In the genomic region with DNA sequence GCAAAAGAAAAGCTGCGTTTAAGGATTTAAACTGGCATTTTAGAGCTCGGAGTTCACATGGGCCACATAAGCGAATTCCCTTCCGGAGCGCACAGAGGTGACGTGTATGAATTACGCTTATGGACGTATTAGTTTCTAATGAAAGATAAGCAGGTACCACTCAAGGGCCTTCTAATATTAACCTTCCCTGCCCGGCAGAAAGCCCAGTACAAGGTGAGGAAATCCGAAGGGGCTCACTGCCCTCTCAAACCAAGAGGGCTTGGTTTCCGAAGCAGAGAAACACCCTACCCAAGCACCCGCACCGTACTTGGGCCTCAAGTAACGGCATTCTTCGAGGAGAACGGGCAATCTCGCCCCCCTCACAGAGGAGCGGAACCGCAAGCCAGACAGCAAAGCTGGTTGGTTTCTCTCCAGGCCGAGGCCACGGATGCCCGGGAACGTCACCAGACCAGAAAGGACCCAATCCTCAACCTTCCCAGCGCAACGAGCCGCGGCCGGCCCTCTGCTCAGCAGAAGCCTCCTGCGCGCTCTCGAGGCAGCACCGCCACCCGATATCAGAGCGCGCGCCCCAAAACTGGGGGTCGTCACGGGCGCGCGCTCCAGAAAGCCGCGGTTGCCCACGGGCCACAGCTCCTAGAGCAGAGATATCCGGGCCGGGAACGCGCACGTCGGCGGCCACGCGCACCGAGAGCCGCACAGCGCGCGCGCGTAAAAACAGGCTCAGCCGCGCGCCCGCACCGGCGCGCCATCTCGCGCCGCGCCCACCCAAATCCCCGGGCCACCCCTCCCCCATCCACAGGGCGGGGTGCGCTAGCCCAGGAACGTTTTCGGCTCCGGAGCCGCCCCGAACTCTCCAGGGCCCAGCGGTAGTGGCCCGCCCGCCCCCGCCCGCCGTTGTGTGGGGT, we compare ENCODE assay signal across 8 cellular contexts.
DNase-seq lines count a peak whose midpoint lies in the region; ATAC-seq, FAIRE-seq and TF ChIP-seq lines count a peak whose summit lies in the region.

No MANE protein-coding gene starts in this region.

- H3K27me3 ChIP-seq in BLaER1 treated with 17β-estradiol and CSF1 and Interleukin-3, amounts not matched to agents 10 nM and 100 nM: no peaks in the 10 kb centered on the region
- H3K27me3 ChIP-seq in mucosa of stomach (ENCODE audit: control insufficient read depth, insufficient read depth, low read length): no peaks in the 10 kb centered on the region

- no peak for TF ChIP-seq POLR2A in erythroblast (IDR thresholded peaks at IDR 0.05; ENCODE audit: low read length)

- peak overlapping the region; percentile 77 to 92 (median 85) for H3K4me3 ChIP-seq in BLaER1 treated with 17β-estradiol and CSF1 and Interleukin-3, amounts not matched to agents 10 nM and 100 nM
- H3K4me3 ChIP-seq in mucosa of stomach (ENCODE audit: low read length): peak overlapping the region; percentile 77

- DNase-seq in GM19239 (ENCODE audit: insufficient read length, low spot score) (peak; percentile 44), NOMO-1 (lab: John Stamatoyannopoulos, UW; ENCODE audit: unreplicated experiment in 2 of 2) (peak; percentile 48 to 58), activated T-cell treated with anti-CD3 and anti-CD28 coated beads for 4 hours (peak; percentile 69), erythroblast (lab: John Stamatoyannopoulos, UW) (peak; percentile 93 to 94)
- peak; percentile 51 to 63 for DNase-seq in stimulated activated CD8-positive, alpha-beta memory T cell treated with anti-CD3 and anti-CD28 coated beads, Interleukin-4, amount 100 ng/mL, for 4 hours (ENCODE audit: low read depth in 2 of 2, low spot score in 1 of 2)

- peak; percentile 32 for ATAC-seq in HG03457 (IDR thresholded peaks at IDR 0.05; ENCODE audit: unreplicated experiment)

- H3K9me3 ChIP-seq in BLaER1 treated with 17β-estradiol and CSF1 and Interleukin-3, amounts not matched to agents 10 nM and 100 nM (replicated peaks in 1 of 11): no peaks in the 10 kb centered on the region
- H3K9me3 ChIP-seq in mucosa of stomach (ENCODE audit: control insufficient read depth, low read length): no peaks in the 10 kb centered on the region

- H3K4me2 ChIP-seq in BLaER1 treated with 17β-estradiol and CSF1 and Interleukin-3, amounts not matched to agents 10 nM and 100 nM: peak overlapping the region; percentile 77 to 92 (median 88)

- H4K20me1 ChIP-seq in BLaER1 treated with 17β-estradiol and CSF1 and Interleukin-3, amounts not matched to agents 10 nM and 100 nM: peaks cover 39 to 55% (median 52%) of the 10 kb centered on the region in 11 experiments; a peak in 20 of 22 replicates

- FAIRE-seq in GM19239 (lab: Jason Lieb, UNC): peak; percentile 92

- H3K36me3 ChIP-seq in BLaER1 treated with 17β-estradiol and CSF1 and Interleukin-3, amounts not matched to agents 10 nM and 100 nM: peaks cover 36 to 68% (median 62%) of the 10 kb centered on the region in 11 experiments
- H3K36me3 ChIP-seq in mucosa of stomach (ENCODE audit: control insufficient read depth, insufficient read depth, low read length): peaks cover 3% of the 10 kb centered on the region

- H3K27ac ChIP-seq in BLaER1 treated with 17β-estradiol and CSF1 and Interleukin-3, amounts not matched to agents 10 nM and 100 nM: peak overlapping the region; percentile 89 to 99 (median 96)

- H3K4me1 ChIP-seq in BLaER1 treated with 17β-estradiol and CSF1 and Interleukin-3, amounts not matched to agents 10 nM and 100 nM: peaks cover 25 to 42% (median 33%) of the 10 kb centered on the region in 10 experiments
- peaks cover 7% of the 10 kb centered on the region for H3K4me1 ChIP-seq in mucosa of stomach (ENCODE audit: control insufficient read depth, insufficient read depth, low read length)

- peak overlapping the region; percentile 92 to 98 (median 98) for H3K9ac ChIP-seq in BLaER1 treated with 17β-estradiol and CSF1 and Interleukin-3, amounts not matched to agents 10 nM and 100 nM
- H3K9ac ChIP-seq in mucosa of stomach (ENCODE audit: low read length): peak overlapping the region; percentile 87

Comparison
In these comparisons a context has a peak if more than half of its experiments do, and no peak if none do; other contexts are left out.
1. Peak in every context shown above with its lines: DNase-seq, ATAC-seq, H3K4me3 ChIP-seq and H3K27ac ChIP-seq.